Comparison of ENCODE assay signal across 24 cellular contexts in genomic region chr5:16883801-16884200, GRCh38. TPM values are rescaled to one million over a fixed set of nuclear protein-coding genes. Genes with fewer than 3 reads are reported as not detected.
DNase-seq lines count a peak whose midpoint lies in the region; ATAC-seq and TF ChIP-seq lines count a peak whose summit lies in the region.
"Had no signal": no experiment of that assay in that cellular context is flagged by ENCODE, and none has a peak within 500 bp of the region (broad histone marks: within the 10 kb centered on the region; RNA-seq: fewer than 3 reads in every experiment).

No MANE protein-coding gene starts in this region.

- H3K4me3 ChIP-seq in Peyer's patch, result no peak overlapping the region
- H3K4me3 ChIP-seq: psoas muscle, skin epidermis had no signal

- no peaks in the 10 kb centered on the region for H3K9me3 ChIP-seq in Peyer's patch
- H3K9me3 ChIP-seq: psoas muscle had no signal

- no peaks in the 10 kb centered on the region for H3K27me3 ChIP-seq in Peyer's patch
- H3K27me3 ChIP-seq: brain microvascular endothelial cell had no signal

- no peak for TF ChIP-seq POLR2A in Peyer's patch (IDR thresholded peaks at IDR 0.05)

- DNase-seq in NCI-H345 (lab: John Stamatoyannopoulos, UW), result peak; percentile 65
- DNase-seq in NCI-H345 treated with DMSO at 0.1 percent for 48 hours (lab: John Stamatoyannopoulos, UW; ENCODE audit: unreplicated experiment), result no peak
- peak; percentile 59 for DNase-seq in myocyte (ENCODE audit: low read depth)
- no peak for DNase-seq in Peyer's patch
- no peak for DNase-seq in GM10266 (ENCODE audit: extremely low spot score)
- DNase-seq in NCI-H128 (lab: John Stamatoyannopoulos, UW; ENCODE audit: unreplicated experiment), result no peak
- DNase-seq: activated B cell treated with CpG ODN at 0.5 μM for 24 hours; activated CD4-positive, alpha-beta memory T cell treated with anti-CD3 and anti-CD28 coated beads for 36 hours; activated effector memory CD4-positive, alpha-beta T cell treated with Interleukin-2 at 50 U/mL for 16 hours; activated naive CD8-positive, alpha-beta T cell treated with anti-CD3 and anti-CD28 coated beads, Interleukin-2, amount 50 U/mL, for 24 hours; brain microvascular endothelial cell; COR-L47; cortex of kidney; KBM-7; NCI-H446 treated with DMSO at 0.1 percent for 48 hours; psoas muscle; stimulated activated CD4-positive, alpha-beta T cell treated with anti-CD3 and anti-CD28 coated beads, Interleukin-2, amount 100 ng/mL, for 24 hours; T-helper 9 cell had no signal

- H3K27ac ChIP-seq in Peyer's patch, result no peak overlapping the region
- H3K27ac ChIP-seq: 22Rv1, brain microvascular endothelial cell, psoas muscle had no signal

- ATAC-seq in SK-N-SH treated with all-trans-retinoic acid at 6 μM for 48 hours (peak; percentile 37), HG03432 (IDR thresholded peaks at IDR 0.05; ENCODE audit: unreplicated experiment) (no peak)
- ATAC-seq: activated naive CD8-positive, alpha-beta T cell treated with anti-CD3 and anti-CD28 coated beads, Interleukin-2, amount 50 U/mL, for 24 hours; psoas muscle; stimulated activated effector memory CD8-positive, alpha-beta T cell treated with anti-CD3 and anti-CD28 coated beads, Interleukin-12 subunit alpha, Interleukin-12 subunit beta, amount 100 ng/mL, for 72 hours had no signal

- peaks cover 0 to 49% (median 0%) of the 10 kb centered on the region in 4 donors for H3K4me1 ChIP-seq in Peyer's patch

- no peaks in the 10 kb centered on the region for H3K36me3 ChIP-seq in Peyer's patch
- H3K36me3 ChIP-seq: brain microvascular endothelial cell had no signal

- TF ChIP-seq CTCF in Peyer's patch (IDR thresholded peaks at IDR 0.05), result no peak
- no peak for TF ChIP-seq CTCF in GM10266 (IDR thresholded peaks at IDR 0.05; ENCODE audit: control insufficient read depth, insufficient read depth, low read depth, missing control alignments)

TF ChIP-seq in SK-N-SH treated with all-trans-retinoic acid at 6 μM for 48 hours, 23 proteins besides CTCF, POLR2A, EP300 and RAD21:
- no peak for TF ChIP-seq ESRRG (CRISPR knock-in tag; IDR thresholded peaks at IDR 0.05)
- TF ChIP-seq ZFP3 (CRISPR knock-in tag; IDR thresholded peaks at IDR 0.05), result no peak
- TF ChIP-seq CSRNP3 (CRISPR knock-in tag; IDR thresholded peaks at IDR 0.05), result no peak
- no peak for TF ChIP-seq ARNTL (CRISPR knock-in tag; IDR thresholded peaks at IDR 0.05; ENCODE audit: borderline replicate concordance, low read depth)
- no peak for TF ChIP-seq CSDC2 (CRISPR knock-in tag; IDR thresholded peaks at IDR 0.05)
- no peak for TF ChIP-seq ZNF565 (CRISPR knock-in tag; conservative IDR thresholded peaks at IDR 0.05; ENCODE audit: low read depth)
- TF ChIP-seq POU6F1 (CRISPR knock-in tag; IDR thresholded peaks at IDR 0.05; ENCODE audit: borderline replicate concordance, low read depth), result no peak
- TF ChIP-seq ZNF70 (CRISPR knock-in tag; IDR thresholded peaks at IDR 0.05), result no peak
- TF ChIP-seq BACH2 (CRISPR knock-in tag; IDR thresholded peaks at IDR 0.05; ENCODE audit: borderline replicate concordance), result no peak
- no peak for TF ChIP-seq ISL1 (CRISPR knock-in tag; IDR thresholded peaks at IDR 0.05)
- TF ChIP-seq ZNF8 (CRISPR knock-in tag; IDR thresholded peaks at IDR 0.05), result no peak
- no peak for TF ChIP-seq TOX (CRISPR knock-in tag; IDR thresholded peaks at IDR 0.05; ENCODE audit: borderline replicate concordance)
- TF ChIP-seq OSR1 (CRISPR knock-in tag; IDR thresholded peaks at IDR 0.05), result no peak
TF ChIP-seq in SK-N-SH treated with all-trans-retinoic acid at 6 μM for 48 hours: peak in this region for 0.

RNA-seq across cellular contexts. Expression of gene MYO10, which starts 52.3 kb away (rescaled TPM):
- total RNA-seq in myocyte (45.9 and 60.9 TPM in 2 replicates), Peyer's patch (100 to 1,000 TPM in 1 of 4 donors, 10 to 100 TPM in 3; 34.7 to 122 (median 71.2) TPM)
- 23.4 TPM for polyA plus RNA-seq in myocyte (2012)
- total RNA-seq: B cell had no signal

Comparison
In these comparisons a context has a peak if more than half of its experiments do, and no peak if none do; other contexts are left out.
1. DNase-seq: peak in NCI-H345 (single experiment) and myocyte (single experiment); none in NCI-H345 treated with DMSO at 0.1 percent for 48 hours (single experiment), Peyer's patch (0 of 3), GM10266 (single experiment) and NCI-H128 (single experiment).